In the genomic region with DNA sequence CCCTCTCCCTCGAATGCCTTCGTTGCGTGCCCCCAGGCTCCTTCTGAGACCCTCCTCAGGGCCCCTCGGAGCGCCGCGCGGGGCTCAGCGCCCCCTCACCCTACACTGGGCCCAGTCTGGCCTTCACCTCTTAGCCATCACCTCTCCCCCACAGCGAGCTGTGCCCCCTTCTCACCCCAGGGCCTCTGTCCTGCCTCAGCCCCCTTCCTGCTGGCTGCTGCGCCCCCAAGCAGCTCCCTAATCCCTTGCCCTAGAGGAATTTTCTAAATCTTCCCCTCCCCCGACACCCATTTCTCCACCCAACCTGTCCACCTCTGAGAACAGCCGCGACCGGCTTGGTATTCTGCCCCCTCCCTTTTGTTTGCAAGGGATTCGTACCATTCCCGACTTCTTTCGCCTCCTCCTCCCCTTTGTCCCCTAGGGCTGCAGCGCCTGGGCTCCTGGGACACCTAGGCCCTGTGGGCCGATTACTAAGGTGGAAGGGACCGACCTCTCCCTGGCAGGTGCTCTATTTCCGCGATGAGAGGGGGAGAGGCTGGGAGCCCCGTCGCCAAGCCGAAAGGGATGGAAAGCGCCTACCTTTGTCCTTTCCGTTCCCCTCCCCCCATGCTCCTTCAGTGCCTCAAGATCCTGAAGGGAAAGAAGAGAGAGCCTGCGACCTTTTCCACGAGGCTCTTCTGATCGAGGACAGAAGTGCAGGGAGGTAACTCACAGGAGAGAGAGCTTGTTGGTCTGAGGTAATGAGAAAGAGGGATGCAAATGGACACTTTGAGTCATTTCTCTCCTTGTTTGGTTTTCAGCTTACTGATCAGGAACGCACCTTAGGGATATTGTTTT, we compare ENCODE assay signal across 1 cellular context.
TF ChIP-seq lines count a peak whose summit lies in the region.

No MANE protein-coding gene starts in this region.

TF ChIP-seq in IMR-90, 13 proteins besides CTCF, POLR2A, EP300 and RAD21 (continued from another document):
- TF ChIP-seq, protein P1, sequence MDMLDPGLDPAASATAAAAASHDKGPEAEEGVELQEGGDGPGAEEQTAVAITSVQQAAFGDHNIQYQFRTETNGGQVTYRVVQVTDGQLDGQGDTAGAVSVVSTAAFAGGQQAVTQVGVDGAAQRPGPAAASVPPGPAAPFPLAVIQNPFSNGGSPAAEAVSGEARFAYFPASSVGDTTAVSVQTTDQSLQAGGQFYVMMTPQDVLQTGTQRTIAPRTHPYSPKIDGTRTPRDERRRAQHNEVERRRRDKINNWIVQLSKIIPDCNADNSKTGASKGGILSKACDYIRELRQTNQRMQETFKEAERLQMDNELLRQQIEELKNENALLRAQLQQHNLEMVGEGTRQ (IDR thresholded peaks at IDR 0.05; ENCODE audit: low read depth, low read length) = no peak
- TF ChIP-seq BHLHE40 (IDR thresholded peaks at IDR 0.05; ENCODE audit: low read depth, low read length) = no peak
